ENCODE assay signal across 15 cellular contexts in genomic region chr11:96567193-96567592, GRCh38.
A peak's percentile ranks its signal among the peaks of the same experiment; 100 is the strongest.
DNase-seq lines count a peak whose midpoint lies in the region; ATAC-seq, FAIRE-seq and TF ChIP-seq lines count a peak whose summit lies in the region.
"Had no signal": no experiment of that assay in that cellular context is flagged by ENCODE, and none has a peak within 500 bp of the region (broad histone marks: within the 10 kb centered on the region; RNA-seq: fewer than 3 reads in every experiment).

No MANE protein-coding gene starts in this region.

- no peak for TF ChIP-seq POLR2A in tibial nerve (IDR thresholded peaks at IDR 0.05)

- CTCF ChIA-PET in activated CD8-positive, alpha-beta T cell treated with anti-CD3 and anti-CD28 coated beads, Interleukin-2, amount 10 ng/mL, durations not matched to agents 7 days and 5 days (lab: Charles Lee) = interaction anchor here (1.2 to 1.6 kb wide), 2 partner anchors 13 to 102 kb away, joined by 4 to 5 read pairs; no protein-coding TSS in a partner anchor

- H3K4me3 Mint-ChIP-seq in activated naive CD8-positive, alpha-beta T cell treated with anti-CD3 and anti-CD28 coated beads, Interleukin-2, amount 10 ng/mL, durations not matched to agents 7 days and 5 days = no peak overlapping the region
- H3K4me3 Mint-ChIP-seq in activated naive CD8-positive, alpha-beta T cell treated with anti-CD3 and anti-CD28 coated beads for 36 hours = no peak overlapping the region
- H3K4me3 Mint-ChIP-seq in activated CD8-positive, alpha-beta T cell treated with anti-CD3 and anti-CD28 coated beads, Interleukin-2, amount 10 ng/mL, durations not matched to agents 7 days and 5 days = no peak overlapping the region

- H3K4me1 Mint-ChIP-seq in activated naive CD8-positive, alpha-beta T cell treated with anti-CD3 and anti-CD28 coated beads, Interleukin-2, amount 10 ng/mL, durations not matched to agents 7 days and 5 days = no peaks in the 10 kb centered on the region
- no peaks in the 10 kb centered on the region for H3K4me1 Mint-ChIP-seq in activated naive CD8-positive, alpha-beta T cell treated with anti-CD3 and anti-CD28 coated beads for 36 hours
- no peaks in the 10 kb centered on the region for H3K4me1 Mint-ChIP-seq in activated CD8-positive, alpha-beta T cell treated with anti-CD3 and anti-CD28 coated beads, Interleukin-2, amount 10 ng/mL, durations not matched to agents 7 days and 5 days (ENCODE audit: low read depth)

- H3K27ac Mint-ChIP-seq in activated naive CD8-positive, alpha-beta T cell treated with anti-CD3 and anti-CD28 coated beads, Interleukin-2, amount 10 ng/mL, durations not matched to agents 7 days and 5 days = no peak overlapping the region
- H3K27ac Mint-ChIP-seq in activated naive CD8-positive, alpha-beta T cell treated with anti-CD3 and anti-CD28 coated beads for 36 hours = no peak overlapping the region
- H3K27ac Mint-ChIP-seq in activated CD8-positive, alpha-beta T cell treated with anti-CD3 and anti-CD28 coated beads, Interleukin-2, amount 10 ng/mL, durations not matched to agents 7 days and 5 days = no peak overlapping the region

- POLR2A ChIA-PET in activated naive CD8-positive, alpha-beta T cell treated with anti-CD3 and anti-CD28 coated beads, Interleukin-2, amount 10 ng/mL, durations not matched to agents 7 days and 5 days (lab: Charles Lee) = no interaction called here
- POLR2A ChIA-PET in activated CD8-positive, alpha-beta T cell treated with anti-CD3 and anti-CD28 coated beads, Interleukin-2, amount 10 ng/mL, durations not matched to agents 7 days and 5 days (lab: Charles Lee) = no interaction called here

- peak; percentile 73 for ATAC-seq in activated naive CD8-positive, alpha-beta T cell treated with anti-CD3 and anti-CD28 coated beads, Interleukin-2, amount 10 ng/mL, durations not matched to agents 7 days and 5 days (ENCODE audit: low read depth)
- peak; percentile 75 for ATAC-seq in activated CD8-positive, alpha-beta T cell treated with anti-CD3 and anti-CD28 coated beads, Interleukin-2, amount 10 ng/mL, durations not matched to agents 7 days and 5 days

- no peak for TF ChIP-seq EP300 in tibial nerve (IDR thresholded peaks at IDR 0.05)

- WGBS in tibial nerve, 2 donors = 44 to 48% methylated on average over 3 of the region's 3 CpGs

- H3K36me3 ChIP-seq in iPS-20b (ENCODE audit: insufficient read depth, low read depth, low read length) (no peaks in the 10 kb centered on the region), tibial nerve (no peaks in the 10 kb centered on the region)
- H3K36me3 ChIP-seq: SJSA1, upper lobe of left lung had no signal

- TF ChIP-seq CTCF in tibial nerve (IDR thresholded peaks at IDR 0.05) = no peak
- TF ChIP-seq CTCF in D721Med (IDR thresholded peaks at IDR 0.05; ENCODE audit: insufficient read depth, missing control alignments) = no peak

- H3K27ac ChIP-seq in iPS-20b (ENCODE audit: low read length) = no peak overlapping the region
- no peak overlapping the region for H3K27ac ChIP-seq in tibial nerve
- H3K27ac ChIP-seq: HL-60, SJSA1, upper lobe of left lung had no signal

- no peak for FAIRE-seq in D721Med (lab: Jason Lieb, UNC)

- H3K4me3 ChIP-seq in iPS-20b (ENCODE audit: low read length) = peak overlapping the region; percentile 39
- no peak overlapping the region for H3K4me3 ChIP-seq in tibial nerve
- H3K4me3 ChIP-seq: SJSA1 had no signal

- H3K36me3 Mint-ChIP-seq in activated naive CD8-positive, alpha-beta T cell treated with anti-CD3 and anti-CD28 coated beads, Interleukin-2, amount 10 ng/mL, durations not matched to agents 7 days and 5 days = no peaks in the 10 kb centered on the region
- no peaks in the 10 kb centered on the region for H3K36me3 Mint-ChIP-seq in activated naive CD8-positive, alpha-beta T cell treated with anti-CD3 and anti-CD28 coated beads for 36 hours
- H3K36me3 Mint-ChIP-seq in activated CD8-positive, alpha-beta T cell treated with anti-CD3 and anti-CD28 coated beads, Interleukin-2, amount 10 ng/mL, durations not matched to agents 7 days and 5 days (ENCODE audit: low read depth) = no peaks in the 10 kb centered on the region

- no peak for DNase-seq in activated naive CD8-positive, alpha-beta T cell treated with anti-CD3 and anti-CD28 coated beads, Interleukin-2, amount 10 ng/mL, durations not matched to agents 7 days and 5 days
- no peak for DNase-seq in activated naive CD8-positive, alpha-beta T cell treated with anti-CD3 and anti-CD28 coated beads for 36 hours
- DNase-seq in activated CD8-positive, alpha-beta T cell treated with anti-CD3 and anti-CD28 coated beads, Interleukin-2, amount 10 ng/mL, durations not matched to agents 7 days and 5 days = peak; percentile 34
- peak; percentile 7 for DNase-seq in superior temporal gyrus (ENCODE audit: extremely low spot score)
- no peak for DNase-seq in tibial nerve (ENCODE audit: low spot score in 2 of 2)
- DNase-seq in NCI-H82 treated with DMSO at 0.1 percent for 48 hours (lab: John Stamatoyannopoulos, UW; ENCODE audit: unreplicated experiment) = no peak
- DNase-seq in D721Med (ENCODE audit: insufficient read length, low spot score) = no peak
- DNase-seq: H7; hippocampal formation; NCI-H187 treated with DMSO at 0.1 percent for 48 hours; stimulated activated CD4-positive, alpha-beta T cell treated with anti-CD3 and anti-CD28 coated beads, Interleukin-4, amount 100 ng/mL, for 4 hours; upper lobe of left lung had no signal

- H3K9me3 Mint-ChIP-seq in activated naive CD8-positive, alpha-beta T cell treated with anti-CD3 and anti-CD28 coated beads, Interleukin-2, amount 10 ng/mL, durations not matched to agents 7 days and 5 days = no peaks in the 10 kb centered on the region
- H3K9me3 Mint-ChIP-seq in activated naive CD8-positive, alpha-beta T cell treated with anti-CD3 and anti-CD28 coated beads for 36 hours = no peaks in the 10 kb centered on the region
- no peaks in the 10 kb centered on the region for H3K9me3 Mint-ChIP-seq in activated CD8-positive, alpha-beta T cell treated with anti-CD3 and anti-CD28 coated beads, Interleukin-2, amount 10 ng/mL, durations not matched to agents 7 days and 5 days (ENCODE audit: insufficient read depth)

- no peak overlapping the region; the same call in 1 of the 2 replicates for H3K9ac ChIP-seq in iPS-20b (ENCODE audit: low read depth, low read length)

- H3K27me3 ChIP-seq in iPS-20b (ENCODE audit: insufficient read depth, low read length) (no peaks in the 10 kb centered on the region), tibial nerve (no peaks in the 10 kb centered on the region)
- H3K27me3 ChIP-seq: SJSA1, upper lobe of left lung had no signal

- H3K4me1 ChIP-seq in iPS-20b (ENCODE audit: insufficient read depth, low read length) (no peaks in the 10 kb centered on the region; the same call in 1 of the 2 replicates), tibial nerve (no peaks in the 10 kb centered on the region)
- H3K4me1 ChIP-seq: SJSA1, upper lobe of left lung had no signal

- H3K27me3 Mint-ChIP-seq in activated naive CD8-positive, alpha-beta T cell treated with anti-CD3 and anti-CD28 coated beads, Interleukin-2, amount 10 ng/mL, durations not matched to agents 7 days and 5 days = no peaks in the 10 kb centered on the region
- H3K27me3 Mint-ChIP-seq in activated naive CD8-positive, alpha-beta T cell treated with anti-CD3 and anti-CD28 coated beads for 36 hours = no peaks in the 10 kb centered on the region
- H3K27me3 Mint-ChIP-seq in activated CD8-positive, alpha-beta T cell treated with anti-CD3 and anti-CD28 coated beads, Interleukin-2, amount 10 ng/mL, durations not matched to agents 7 days and 5 days (ENCODE audit: low read depth) = no peaks in the 10 kb centered on the region

- no peaks in the 10 kb centered on the region for H3K9me3 ChIP-seq in iPS-20b (ENCODE audit: insufficient read depth, low read depth, low read length)
- no peaks in the 10 kb centered on the region for H3K9me3 ChIP-seq in tibial nerve
- H3K9me3 ChIP-seq: SJSA1, upper lobe of left lung had no signal

Comparison
In these comparisons a context has a peak if more than half of its experiments do, and no peak if none do; other contexts are left out.
1. DNase-seq: peak in activated CD8-positive, alpha-beta T cell treated with anti-CD3 and anti-CD28 coated beads, Interleukin-2, amount 10 ng/mL, durations not matched to agents 7 days and 5 days (single experiment) and superior temporal gyrus (single experiment); none in activated naive CD8-positive, alpha-beta T cell treated with anti-CD3 and anti-CD28 coated beads, Interleukin-2, amount 10 ng/mL, durations not matched to agents 7 days and 5 days (single experiment), activated naive CD8-positive, alpha-beta T cell treated with anti-CD3 and anti-CD28 coated beads for 36 hours (single experiment), tibial nerve (0 of 2), NCI-H82 treated with DMSO at 0.1 percent for 48 hours (single experiment) and D721Med (single experiment).